In the genomic region with DNA sequence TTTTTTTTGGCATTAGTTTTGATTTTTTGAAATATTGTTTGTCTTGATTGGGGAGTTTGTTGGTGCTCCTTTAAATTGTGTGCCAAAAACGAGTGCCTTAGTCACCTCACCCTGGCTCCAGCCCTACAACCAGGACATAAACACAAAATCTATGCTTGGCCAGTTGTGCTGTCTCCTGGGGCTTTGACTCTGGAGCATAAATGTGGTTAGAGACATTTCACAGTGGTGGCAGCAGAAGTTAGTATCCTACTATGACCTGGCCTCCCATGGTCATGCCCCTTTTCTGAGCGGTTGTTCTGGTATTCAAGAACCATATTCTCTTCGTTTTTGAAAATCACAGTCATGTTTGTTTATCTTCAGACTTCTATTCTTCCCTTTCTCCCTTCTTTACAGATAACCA, we compare ENCODE assay signal across 17 cellular contexts.
A peak's percentile ranks its signal among the peaks of the same experiment; 100 is the strongest.
DNase-seq lines count a peak whose midpoint lies in the region; ATAC-seq, FAIRE-seq and TF ChIP-seq lines count a peak whose summit lies in the region.
"Had no signal": no experiment of that assay in that cellular context is flagged by ENCODE, and none has a peak within 500 bp of the region (broad histone marks: within the 10 kb centered on the region; RNA-seq: fewer than 3 reads in every experiment).

No MANE protein-coding gene starts in this region.

- peaks cover 2 to 6% of the 10 kb centered on the region in 2 donors for H3K36me3 Mint-ChIP-seq in activated T-cell treated with anti-CD3 and anti-CD28 coated beads, Interleukin-2, amount 50 U/mL, for 72 hours (ENCODE audit: insufficient read depth in 2 of 2)
- H3K36me3 Mint-ChIP-seq in osteocyte (ENCODE audit: unreplicated experiment), result peaks cover 4% of the 10 kb centered on the region

- no peak overlapping the region for H3K4me3 ChIP-seq in choroid plexus epithelial cell (ENCODE audit: low read depth, low read length)
- H3K4me3 ChIP-seq: PC-9 had no signal

- H3K9me3 Mint-ChIP-seq in activated T-cell treated with anti-CD3 and anti-CD28 coated beads, Interleukin-2, amount 50 U/mL, for 72 hours, result no peaks in the 10 kb centered on the region
- H3K9me3 Mint-ChIP-seq in osteocyte (ENCODE audit: unreplicated experiment), result no peaks in the 10 kb centered on the region
- H3K9me3 Mint-ChIP-seq: IgD-negative memory B cell had no signal

- TF ChIP-seq CTCF in choroid plexus epithelial cell (conservative IDR thresholded peaks at IDR 0.05; ENCODE audit: low read depth, low read length) (no peak), osteocyte (IDR thresholded peaks at IDR 0.05) (no peak)

- H3K4me1 Mint-ChIP-seq in activated T-cell treated with anti-CD3 and anti-CD28 coated beads, Interleukin-2, amount 50 U/mL, for 72 hours (ENCODE audit: low read depth), result peaks cover 32% of the 10 kb centered on the region
- H3K4me1 Mint-ChIP-seq in osteocyte (ENCODE audit: unreplicated experiment), result peaks cover 21% of the 10 kb centered on the region
- H3K4me1 Mint-ChIP-seq: IgD-negative memory B cell had no signal

- DNase-seq in activated T-cell treated with anti-CD3 and anti-CD28 coated beads, Interleukin-2, amount 50 U/mL, for 72 hours, result no peak
- DNase-seq in activated T-cell treated with anti-CD3 and anti-CD28 coated beads for 4 hours (no peak), LHCN-M2 (ENCODE audit: low read depth) (peak; percentile 37), choroid plexus epithelial cell (ENCODE audit: low read depth) (peak; percentile 40), osteocyte (ENCODE audit: extremely low spot score, unreplicated experiment) (no peak), NCI-H1694 treated with DMSO at 0.1 percent for 48 hours (lab: John Stamatoyannopoulos, UW) (no peak), urothelium cell line (ENCODE audit: low spot score) (no peak)
- DNase-seq: C1 segment of cervical spinal cord, Kasumi-1, MV-4-11, NCI-H1436, NCI-H510A treated with DMSO at 0.1 percent for 48 hours, NCI-H82, PC-9 had no signal

- no peak overlapping the region for H3K4me3 Mint-ChIP-seq in activated T-cell treated with anti-CD3 and anti-CD28 coated beads, Interleukin-2, amount 50 U/mL, for 72 hours
- H3K4me3 Mint-ChIP-seq in osteocyte (ENCODE audit: unreplicated experiment), result no peak overlapping the region
- H3K4me3 Mint-ChIP-seq: IgD-negative memory B cell had no signal

- H3K27me3 Mint-ChIP-seq in activated T-cell treated with anti-CD3 and anti-CD28 coated beads, Interleukin-2, amount 50 U/mL, for 72 hours (ENCODE audit: low read depth), result no peaks in the 10 kb centered on the region
- H3K27me3 Mint-ChIP-seq in osteocyte (ENCODE audit: unreplicated experiment), result no peaks in the 10 kb centered on the region
- H3K27me3 Mint-ChIP-seq: IgD-negative memory B cell had no signal

- ATAC-seq in activated T-cell treated with anti-CD3 and anti-CD28 coated beads, Interleukin-2, amount 50 U/mL, for 72 hours (replicated peaks in 1 of 2), result no peak
- ATAC-seq in GM18511 (IDR thresholded peaks at IDR 0.05; ENCODE audit: unreplicated experiment), result no peak

- FAIRE-seq in urothelium cell line (lab: Jason Lieb, UNC), result no peak
- FAIRE-seq: GM19239 had no signal

- peak overlapping the region; percentile 59 for H3K27ac Mint-ChIP-seq in activated T-cell treated with anti-CD3 and anti-CD28 coated beads, Interleukin-2, amount 50 U/mL, for 72 hours
- H3K27ac Mint-ChIP-seq in osteocyte (ENCODE audit: unreplicated experiment), result peak overlapping the region; percentile 25

Comparison
In these comparisons a context has a peak if more than half of its experiments do, and no peak if none do; other contexts are left out.
1. DNase-seq: peak in LHCN-M2 (single experiment) and choroid plexus epithelial cell (single experiment); none in activated T-cell treated with anti-CD3 and anti-CD28 coated beads, Interleukin-2, amount 50 U/mL, for 72 hours (0 of 2), activated T-cell treated with anti-CD3 and anti-CD28 coated beads for 4 hours (single experiment), osteocyte (single experiment), NCI-H1694 treated with DMSO at 0.1 percent for 48 hours (single experiment) and urothelium cell line (single experiment).